8 cellular contexts compared by ENCODE assay signal in genomic region chr7:55593515-55594318, GRCh38. TPM values are rescaled to one million over a fixed set of nuclear protein-coding genes. Genes with fewer than 3 reads are reported as not detected.
DNase-seq lines count a peak whose midpoint lies in the region; ATAC-seq lines count a peak whose summit lies in the region.

No MANE protein-coding gene starts in this region.

- in situ Hi-C loops in G401 (cut with HindIII; ENCODE audit: low sequenced_read_pairs): no loop called here

- peaks cover 43% of the 10 kb centered on the region for H3K4me1 Mint-ChIP-seq in dendritic cell treated with granulocyte-macrophage colony-stimulating factor and Interleukin-4, amounts not matched to agents 40 ng/mL and 50 ng/mL, for 4 days (ENCODE audit: low read depth)

- peak; percentile 35 for DNase-seq in G401 (ENCODE audit: low spot score)
- peak; percentile 65 for DNase-seq in H4 (ENCODE audit: low spot score)
- peak; percentile 30 to 78 for DNase-seq in NCI-H1930 (lab: John Stamatoyannopoulos, UW)
- DNase-seq in activated CD4-positive, alpha-beta T cell treated with anti-CD3 and anti-CD28 coated beads for 1 hour: peak; percentile 57
- DNase-seq in midbrain (lab: John Stamatoyannopoulos, UW): peak; percentile 17
- peak; percentile 39 to 41 for DNase-seq in stimulated activated CD8-positive, alpha-beta memory T cell treated with anti-CD3 and anti-CD28 coated beads, Interleukin-7, amount 100 ng/mL, for 4 hours (ENCODE audit: low read depth in 2 of 2)

- intact Hi-C loops in dendritic cell treated with granulocyte-macrophage colony-stimulating factor and Interleukin-4, amounts not matched to agents 40 ng/mL and 50 ng/mL, for 4 days (cut with micrococcal nuclease): loop anchor here (10.0 kb wide), 2 partner anchors 159 to 319 kb away; no protein-coding TSS in a partner anchor

- H3K4me3 Mint-ChIP-seq in dendritic cell treated with granulocyte-macrophage colony-stimulating factor and Interleukin-4, amounts not matched to agents 40 ng/mL and 50 ng/mL, for 4 days: no peak overlapping the region

- peak overlapping the region; percentile 20 for H3K27ac Mint-ChIP-seq in dendritic cell treated with granulocyte-macrophage colony-stimulating factor and Interleukin-4, amounts not matched to agents 40 ng/mL and 50 ng/mL, for 4 days

- H3K27me3 Mint-ChIP-seq in dendritic cell treated with granulocyte-macrophage colony-stimulating factor and Interleukin-4, amounts not matched to agents 40 ng/mL and 50 ng/mL, for 4 days: peaks cover 33% of the 10 kb centered on the region

- ATAC-seq in HG02763 (IDR thresholded peaks at IDR 0.05; ENCODE audit: unreplicated experiment): no peak

- H3K9me3 Mint-ChIP-seq in dendritic cell treated with granulocyte-macrophage colony-stimulating factor and Interleukin-4, amounts not matched to agents 40 ng/mL and 50 ng/mL, for 4 days: no peaks in the 10 kb centered on the region

- no peaks in the 10 kb centered on the region for H3K36me3 Mint-ChIP-seq in dendritic cell treated with granulocyte-macrophage colony-stimulating factor and Interleukin-4, amounts not matched to agents 40 ng/mL and 50 ng/mL, for 4 days (ENCODE audit: low read depth)

RNA-seq across cellular contexts. Expression of gene VOPP1, which starts 21.4 kb away (rescaled TPM):
- total RNA-seq in G401 (2014; rRNA removed; shearing (Covaris generic)): 27.7 and 38.2 TPM in 2 replicates
- 148 and 152 TPM in 2 replicates for total RNA-seq in H4 (2014; rRNA removed; shearing (Covaris generic))
